ENCODE assay signal across 13 cellular contexts in genomic region chr7:141575654-141576448, GRCh38. TPM values are rescaled to one million over a fixed set of nuclear protein-coding genes. Genes with fewer than 3 reads are reported as not detected.
DNase-seq lines count a peak whose midpoint lies in the region; ATAC-seq, FAIRE-seq and TF ChIP-seq lines count a peak whose summit lies in the region.
"Had no signal": no experiment of that assay in that cellular context is flagged by ENCODE, and none has a peak within 500 bp of the region (broad histone marks: within the 10 kb centered on the region; RNA-seq: fewer than 3 reads in every experiment).

No MANE protein-coding gene starts in this region.

- no peak overlapping the region for H3K23ac ChIP-seq in H1 (ENCODE audit: insufficient read length)

- no peaks in the 10 kb centered on the region for H3K23me2 ChIP-seq in H1 (ENCODE audit: low read depth, low read length)

- 0 out of 2 replicates have a peak overlapping the region, but pooled peaks have one; percentile 82 for H2AK5ac ChIP-seq in H1 (ENCODE audit: low read depth, low read length)

- ATAC-seq in GM21367 (IDR thresholded peaks at IDR 0.05; ENCODE audit: unreplicated experiment) (no peak), HG02571 (IDR thresholded peaks at IDR 0.05; ENCODE audit: unreplicated experiment) (no peak)
- ATAC-seq: Panc1, Right ventricle myocardium inferior had no signal

- H3K4ac ChIP-seq in H1 (replicated peaks; ENCODE audit: insufficient read length, low read depth, low read length): no peak overlapping the region

- no peak for TF ChIP-seq RAD21 in H1 (IDR thresholded peaks at IDR 0.05 in 1 of 2, conservative IDR thresholded peaks at IDR 0.05 in 1 of 2; ENCODE audit: low read depth in 2 of 2, low read length in 2 of 2)

- CTCF ChIA-PET in HEK293 (lab: Yijun Ruan, JAX): interaction anchor here (1.2 kb wide), 1 partner anchor 74 kb away, joined by 4 read pairs; no protein-coding TSS in a partner anchor
- CTCF ChIA-PET in H1 (lab: Charles Lee; ENCODE audit: partially characterized antibody): interaction anchor here (1.1 kb wide), 1 partner anchor 41 kb away, joined by 3 read pairs; no protein-coding TSS in a partner anchor

- H2BK5ac ChIP-seq in H1 (ENCODE audit: low read depth, low read length): no peak overlapping the region

- TF ChIP-seq CTCF in HEK293 (tag by site-specific recombination; IDR thresholded peaks at IDR 0.05) (no peak), H1 (IDR thresholded peaks at IDR 0.05; ENCODE audit: control extremely low read depth in 1 of 3, insufficient read depth in 1 of 3, low read depth in 1 of 3, low read length in 3 of 3) (no peak), osteoblast (IDR thresholded peaks at IDR 0.05; ENCODE audit: extremely low read depth, low read depth, low read length) (no peak)

- no peak overlapping the region for H4K5ac ChIP-seq in H1 (ENCODE audit: insufficient read length, low read depth, low read length)

- H3K9me3 ChIP-seq in HEK293 (ENCODE audit: control insufficient read depth, insufficient read depth, low read depth, low read length) (no peaks in the 10 kb centered on the region), H1 (ENCODE audit: insufficient read depth in 2 of 2, low read depth in 1 of 2, low read length in 1 of 2) (no peaks in the 10 kb centered on the region), osteoblast (ENCODE audit: low read depth, low read length) (no peaks in the 10 kb centered on the region)

- DNase-seq in EL (peak; percentile 9), H1 (ENCODE audit: low read depth in 1 of 2, low spot score in 2 of 2) (no peak), osteoblast (ENCODE audit: insufficient read length, low spot score, missing footprints) (no peak), amniotic stem cell (lab: John Stamatoyannopoulos, UW) (no peak)
- DNase-seq: AML-193, NCI-H187, NCI-H226 had no signal

- TF ChIP-seq POLR2A in H1 (IDR thresholded peaks at IDR 0.05; ENCODE audit: control extremely low read depth in 1 of 2, low read depth in 2 of 2, low read length in 2 of 2): no peak

- H2AFZ ChIP-seq in H1 (ENCODE audit: low read length) (no peak overlapping the region), osteoblast (ENCODE audit: low read length) (no peak overlapping the region)

- no peak overlapping the region for H3K9ac ChIP-seq in H1 (replicated peaks in 1 of 4; ENCODE audit: extremely low read depth in 1 of 4, low read depth in 3 of 4, low read length in 3 of 4)

- no peaks in the 10 kb centered on the region for H3K79me1 ChIP-seq in H1 (ENCODE audit: low read depth, low read length)

- no peak overlapping the region for H3K56ac ChIP-seq in H1 (replicated peaks; ENCODE audit: insufficient read length, low read depth, low read length)

- H3K4me2 ChIP-seq in H1 (ENCODE audit: insufficient read depth in 1 of 2, low read depth in 2 of 2, low read length in 2 of 2) (no peak overlapping the region), osteoblast (ENCODE audit: insufficient read depth, low read length) (no peak overlapping the region)

- H3K79me2 ChIP-seq in H1 (ENCODE audit: control insufficient read depth in 1 of 2, insufficient read depth in 2 of 2, low read length in 2 of 2) (no peaks in the 10 kb centered on the region), osteoblast (ENCODE audit: insufficient read depth, low read length) (peaks cover 3% of the 10 kb centered on the region)

- H2BK20ac ChIP-seq in H1 (ENCODE audit: low read length): 0 out of 2 replicates have a peak overlapping the region, but pooled peaks have one; percentile 72

- no peak overlapping the region; the same call in 1 of the 2 replicates for H3K18ac ChIP-seq in H1 (ENCODE audit: extremely low read depth, low read length)

- H3K4me3 ChIP-seq in HEK293 (ENCODE audit: low read depth, low read length): no peak overlapping the region
- H3K4me3 ChIP-seq in H1 (ENCODE audit: extremely low read depth in 1 of 4, insufficient read depth in 2 of 4, low read depth in 3 of 4, low read length in 4 of 4): no peak overlapping the region
- no peak overlapping the region for H3K4me3 ChIP-seq in osteoblast (ENCODE audit: insufficient read depth, low read length)

- H2BK15ac ChIP-seq in H1 (ENCODE audit: low read length): no peak overlapping the region

- no peaks in the 10 kb centered on the region for H3K27me3 ChIP-seq in H1 (replicated peaks in 1 of 4; ENCODE audit: control insufficient read depth in 3 of 4, extremely low read depth in 1 of 4, insufficient read depth in 3 of 4, low read length in 3 of 4)
- no peaks in the 10 kb centered on the region for H3K27me3 ChIP-seq in osteoblast (ENCODE audit: insufficient read depth, low read length)

- POLR2A ChIA-PET in HEK293 (lab: Yijun Ruan, JAX) (no interaction called here), H1 (lab: Charles Lee; ENCODE audit: partially characterized antibody) (interaction anchor here (1.0 kb wide), 1 partner anchor 10 kb away, joined by 3 read pairs; no protein-coding TSS in a partner anchor)

- H3K4me1 ChIP-seq in HEK293 (ENCODE audit: control insufficient read depth, insufficient read depth, low read length) (no peaks in the 10 kb centered on the region), H1 (replicated peaks in 1 of 4; ENCODE audit: control insufficient read depth in 3 of 4, insufficient read depth in 4 of 4, low read length in 3 of 4) (peaks cover 0 to 4% (median 3%) of the 10 kb centered on the region in 4 experiments; a peak in 4 of 7 replicates), osteoblast (ENCODE audit: insufficient read depth, low read length) (no peaks in the 10 kb centered on the region)

- WGBS in H1 (ENCODE audit: extremely low coverage in 1 of 2, insufficient coverage in 1 of 2, insufficient read length in 1 of 2, insufficient replicate concordance in 2 of 2, low coverage in 1 of 2, low lambda C conversion rate in 2 of 2, missing lambda C conversion rate in 1 of 2), 2 experiments: 80% methylated on average over 2 of the region's 2 CpGs; no CpG with 5 or more reads in 1 of the 2 experiments

- no peak overlapping the region for H4K8ac ChIP-seq in H1 (ENCODE audit: extremely low read depth, insufficient read depth, low read length)

- H4K20me1 ChIP-seq in H1 (replicated peaks in 1 of 2; ENCODE audit: control insufficient read depth in 1 of 2, insufficient read depth in 2 of 2, low read length in 2 of 2) (no peaks in the 10 kb centered on the region), osteoblast (ENCODE audit: insufficient read depth, low read length) (no peaks in the 10 kb centered on the region)

- H2BK120ac ChIP-seq in H1 (replicated peaks; ENCODE audit: low read depth, low read length): no peak overlapping the region

- no peak for FAIRE-seq in H1 (lab: Jason Lieb, UNC)
- FAIRE-seq: HTR-8/SVneo had no signal

- H3K36me3 ChIP-seq in HEK293 (ENCODE audit: control insufficient read depth in 2 of 2, insufficient read depth in 1 of 2, low read length in 2 of 2): peaks cover 0 to 41% of the 10 kb centered on the region in 2 experiments; a peak in 1 of 3 replicates
- peaks cover 0 to 6% (median 0%) of the 10 kb centered on the region in 4 experiments; a peak in 2 of 8 replicates for H3K36me3 ChIP-seq in H1 (ENCODE audit: control insufficient read depth in 2 of 4, insufficient read depth in 4 of 4, low read length in 3 of 4)
- H3K36me3 ChIP-seq in osteoblast (ENCODE audit: insufficient read depth, low read length): no peaks in the 10 kb centered on the region

- H4K91ac ChIP-seq in H1 (replicated peaks; ENCODE audit: insufficient read length, low read length): no peak overlapping the region

- H3K14ac ChIP-seq in H1 (ENCODE audit: insufficient read length): no peak overlapping the region

- H3K27ac ChIP-seq in HEK293 (ENCODE audit: extremely low read depth, low read depth, low read length): no peak overlapping the region
- H3K27ac ChIP-seq in H1 (ENCODE audit: low read depth, low read length): no peak overlapping the region
- peak overlapping the region; percentile 56 for H3K27ac ChIP-seq in osteoblast (ENCODE audit: low read depth, low read length)

- no peak for TF ChIP-seq EP300 in H1 (IDR thresholded peaks at IDR 0.05; ENCODE audit: borderline replicate concordance in 1 of 2, low read depth in 2 of 2, low read length in 2 of 2)

- H2BK12ac ChIP-seq in H1 (ENCODE audit: low read depth, low read length): no peak overlapping the region

TF ChIP-seq in HEK293, 187 proteins besides CTCF, POLR2A, EP300 and RAD21 (continues in another document):
- TF ChIP-seq ZBTB26 (tag by site-specific recombination; optimal IDR thresholded peaks at IDR 0.05): no peak
- TF ChIP-seq ZNF629 (tag by site-specific recombination; IDR thresholded peaks at IDR 0.05): no peak
- TF ChIP-seq OVOL3 (tag by site-specific recombination; IDR thresholded peaks at IDR 0.05): no peak

TF ChIP-seq in H1, 55 proteins besides CTCF, POLR2A, EP300 and RAD21:
- TF ChIP-seq JUND (IDR thresholded peaks at IDR 0.05; ENCODE audit: low read length) (no peak), MAFK (IDR thresholded peaks at IDR 0.05; ENCODE audit: low read depth, low read length) (no peak), TBP (IDR thresholded peaks at IDR 0.05; ENCODE audit: low read depth, low read length) (no peak), BCL11A (IDR thresholded peaks at IDR 0.05; ENCODE audit: low read depth in 2 of 2, low read length in 2 of 2) (no peak)

RNA-seq across cellular contexts. Expression of gene AGK, which starts 24.6 kb away (rescaled TPM):
- total RNA-seq in H1 (2021; fragmentation: NEBNext Ultra II Directional; extraction: Animal tissue kit (Norgen Biotek cat#: 25700)): 30.0 and 34.0 TPM in 2 replicates
- 19.9 and 25.8 TPM in 2 replicates for polyA plus RNA-seq in H1 (2011; rRNA removed)
- 29.2 TPM for polyA plus RNA-seq in H1 (2011; cell fraction: cytosol; rRNA removed)
- 36.8 TPM for polyA plus RNA-seq in H1 (2011; cell fraction: nucleus; rRNA removed)
- polyA plus RNA-seq in H1 (2012, experiment 1 of 2): 18.9 to 23.0 TPM (median 21.6 TPM) in 4 replicates
- 7.0 TPM for polyA plus RNA-seq in H1 (2012, experiment 2 of 2)
- 25.1 TPM for polyA plus RNA-seq in H1 (2013, experiment 1 of 2)
- 26.4 TPM for polyA plus RNA-seq in H1 (2013, experiment 2 of 2)
- 36.6 and 38.8 TPM in 2 replicates for polyA minus RNA-seq in H1 (2011; rRNA and poly(A)+ RNA removed)
- 11.2 TPM for polyA minus RNA-seq in H1 (2011; cell fraction: cytosol; rRNA and poly(A)+ RNA removed)
- polyA minus RNA-seq in H1 (2011; cell fraction: nucleus; rRNA and poly(A)+ RNA removed): 61.6 TPM
- total RNA-seq in osteoblast: 23.9 and 26.1 TPM in 2 replicates
